9 cellular contexts compared by ENCODE assay signal in genomic region chrX:131802836-131803626, GRCh38.
DNase-seq lines count a peak whose midpoint lies in the region; ATAC-seq and TF ChIP-seq lines count a peak whose summit lies in the region.
"Had no signal": no experiment of that assay in that cellular context is flagged by ENCODE, and none has a peak within 500 bp of the region (broad histone marks: within the 10 kb centered on the region; RNA-seq: fewer than 3 reads in every experiment).

No MANE protein-coding gene starts in this region.

- H3K9me3 ChIP-seq in SK-N-SH (no peaks in the 10 kb centered on the region), trophoblast cell (ENCODE audit: insufficient read depth, low read depth, low read length) (no peaks in the 10 kb centered on the region)
- H3K9me3 ChIP-seq: Caco-2 had no signal

- H4K8ac ChIP-seq in trophoblast cell (ENCODE audit: low read depth, low read length): no peak overlapping the region

- peak; percentile 62 for ATAC-seq in HG02970 (IDR thresholded peaks at IDR 0.05; ENCODE audit: low FRiP score, unreplicated experiment)
- ATAC-seq in GM21528 (IDR thresholded peaks at IDR 0.05; ENCODE audit: low FRiP score, unreplicated experiment): no peak

- H3F3A ChIP-seq in SK-N-SH (replicated peaks; ENCODE audit: insufficient read depth): peaks cover 3% of the 10 kb centered on the region

- peaks cover 16% of the 10 kb centered on the region; the same call in 1 of the 2 replicates for H3K27me3 ChIP-seq in SK-N-SH (ENCODE audit: insufficient read depth)
- no peaks in the 10 kb centered on the region for H3K27me3 ChIP-seq in trophoblast cell (ENCODE audit: insufficient read depth, low read length)

- POLR2A ChIA-PET in SK-N-SH (lab: Yijun Ruan, JAX): no interaction called here

- H3K36me3 ChIP-seq in SK-N-SH (replicated peaks in 1 of 2; ENCODE audit: control insufficient read depth in 1 of 2, insufficient read depth in 2 of 2, low read length in 1 of 2) (no peaks in the 10 kb centered on the region), trophoblast cell (ENCODE audit: control insufficient read depth in 1 of 2, insufficient read depth in 2 of 2, low read length in 2 of 2) (no peaks in the 10 kb centered on the region)

- H2AFZ ChIP-seq in SK-N-SH (ENCODE audit: low read depth) (no peak overlapping the region), trophoblast cell (ENCODE audit: insufficient read depth, low read length, poor library complexity) (no peak overlapping the region)

- peak overlapping the region; percentile 33 to 56; a peak in 3 of 4 replicates for H3K4me3 ChIP-seq in SK-N-SH (ENCODE audit: low read depth in 2 of 2, low read length in 1 of 2)
- H3K4me3 ChIP-seq in trophoblast cell (ENCODE audit: low read depth, low read length): no peak overlapping the region

- CTCF ChIA-PET in SK-N-SH (lab: Yijun Ruan, JAX): interaction anchor here (0.6 to 3.3 kb wide), 15 partner anchors 9 to 68 kb away, joined by 3 to 12 read pairs (median 4); no protein-coding TSS in a partner anchor

- peak overlapping the region; percentile 20 for H4K12ac ChIP-seq in trophoblast cell (ENCODE audit: low read depth, low read length)

- H3K79me2 ChIP-seq in SK-N-SH (ENCODE audit: insufficient read depth) (no peaks in the 10 kb centered on the region), trophoblast cell (ENCODE audit: control insufficient read depth, insufficient read depth, low read length, poor library complexity) (no peaks in the 10 kb centered on the region)

- H3K23ac ChIP-seq in trophoblast cell (ENCODE audit: low read length): no peak overlapping the region

- H2AK5ac ChIP-seq in trophoblast cell (ENCODE audit: low read length): no peak overlapping the region

- no peak overlapping the region for H4K91ac ChIP-seq in trophoblast cell (ENCODE audit: low read depth, low read length)

- no peaks in the 10 kb centered on the region for H4K20me1 ChIP-seq in SK-N-SH (ENCODE audit: insufficient read depth)

- H3K27ac ChIP-seq in SK-N-SH (ENCODE audit: low read depth in 2 of 2, low read length in 1 of 2): no peak overlapping the region
- no peak overlapping the region for H3K27ac ChIP-seq in trophoblast cell (ENCODE audit: low read depth, low read length)

- 40% methylated on average over 15 of the region's 19 CpGs for WGBS in SK-N-SH (ENCODE audit: low lambda C conversion rate)
- no CpG with 5 or more reads among the region's 19 CpGs for WGBS in trophoblast cell (ENCODE audit: extremely low coverage, insufficient coverage, insufficient read length)

- H2BK12ac ChIP-seq in trophoblast cell (ENCODE audit: low read length): no peak overlapping the region

- H3K18ac ChIP-seq in trophoblast cell (ENCODE audit: low read length): no peak overlapping the region

- H3K4me2 ChIP-seq in SK-N-SH: peak overlapping the region; percentile 45
- H3K4me2 ChIP-seq in trophoblast cell (ENCODE audit: low read length): no peak overlapping the region

- no peaks in the 10 kb centered on the region for H3K9me2 ChIP-seq in SK-N-SH

- no peak overlapping the region for H2BK120ac ChIP-seq in trophoblast cell (ENCODE audit: insufficient read depth, low read length, poor library complexity)

- no peak overlapping the region for H3K4ac ChIP-seq in trophoblast cell (ENCODE audit: low read depth, low read length)

- peak; percentile 82 for TF ChIP-seq CTCF in SK-N-SH (IDR thresholded peaks at IDR 0.05)

- H3K14ac ChIP-seq in trophoblast cell (ENCODE audit: low read length): no peak overlapping the region

- no peak overlapping the region for H2BK5ac ChIP-seq in trophoblast cell (ENCODE audit: low read depth, low read length, poor library complexity)

- TF ChIP-seq RAD21 in SK-N-SH (IDR thresholded peaks at IDR 0.05; ENCODE audit: low read length): peak; percentile 40

- DNase-seq in SKM-1 treated with dmso at 0.1 percent for 144 hours (lab: John Stamatoyannopoulos, UW; ENCODE audit: unreplicated experiment) (peak; percentile 1), SKM-1 (lab: John Stamatoyannopoulos, UW; ENCODE audit: unreplicated experiment) (no peak), SK-N-SH (peak; percentile 71), dermis microvascular lymphatic vessel endothelial cell (ENCODE audit: low read depth in 2 of 2) (peak; percentile 2 to 55), trophoblast cell (peak; percentile 67 to 97), NCI-H1694 (lab: John Stamatoyannopoulos, UW) (no peak)

- H3K4me1 ChIP-seq in SK-N-SH (ENCODE audit: control insufficient read depth in 1 of 2, insufficient read depth in 2 of 2, low read depth in 1 of 2, low read length in 1 of 2) (no peaks in the 10 kb centered on the region; a peak in 1 of 4 replicates), trophoblast cell (ENCODE audit: control insufficient read depth in 1 of 2, insufficient read depth in 2 of 2, low read length in 2 of 2) (no peaks in the 10 kb centered on the region)
- H3K4me1 ChIP-seq: Caco-2 had no signal

- no peaks in the 10 kb centered on the region for H3K79me1 ChIP-seq in trophoblast cell (ENCODE audit: low read length)

- H3K9ac ChIP-seq in SK-N-SH (no peak overlapping the region), trophoblast cell (ENCODE audit: low read length) (no peak overlapping the region)

- no peak for TF ChIP-seq EP300 in SK-N-SH (IDR thresholded peaks at IDR 0.05; ENCODE audit: borderline replicate concordance in 1 of 2, low read depth in 1 of 2, low read length in 1 of 2)

TF ChIP-seq in SK-N-SH, 30 proteins besides CTCF, POLR2A, EP300 and RAD21:
- no peak for TF ChIP-seq TAF1 (IDR thresholded peaks at IDR 0.05; ENCODE audit: borderline replicate concordance, low read depth, low read length)
- TF ChIP-seq FOXJ3 (CRISPR knock-in tag; IDR thresholded peaks at IDR 0.05): no peak
- TF ChIP-seq RCOR1 (IDR thresholded peaks at IDR 0.05; ENCODE audit: low read length): no peak
- 0 out of 2 replicates have a peak, but pooled peaks have one; percentile 27 for TF ChIP-seq ZBTB33 (IDR thresholded peaks at IDR 0.05; ENCODE audit: borderline replicate concordance, low read depth)
- TF ChIP-seq NFIC (IDR thresholded peaks at IDR 0.05; ENCODE audit: borderline replicate concordance): peak; percentile 58
- peak; percentile 34 for TF ChIP-seq SMC3 (IDR thresholded peaks at IDR 0.05; ENCODE audit: low read depth, low read length)
- TF ChIP-seq SIN3A (IDR thresholded peaks at IDR 0.05; ENCODE audit: borderline replicate concordance, low read depth, low read length): no peak
- TF ChIP-seq RFX5 (IDR thresholded peaks at IDR 0.05; ENCODE audit: low read length): no peak
- TF ChIP-seq EZH2phosphoT487 (IDR thresholded peaks at IDR 0.05; ENCODE audit: borderline replicate concordance, low read depth): no peak
- no peak for TF ChIP-seq GABPA (IDR thresholded peaks at IDR 0.05; ENCODE audit: low read depth)
- TF ChIP-seq JUND (IDR thresholded peaks at IDR 0.05): no peak
- TF ChIP-seq YY1 (IDR thresholded peaks at IDR 0.05; ENCODE audit: low read depth): peak; percentile 81; the same call in 1 of the 2 replicates
- no peak for TF ChIP-seq POLR2AphosphoS5 (IDR thresholded peaks at IDR 0.05; ENCODE audit: low read depth, low read length)
- no peak for TF ChIP-seq MEF2A (IDR thresholded peaks at IDR 0.05; ENCODE audit: borderline replicate concordance, low read depth)
- TF ChIP-seq TCF12 (IDR thresholded peaks at IDR 0.05): no peak

Comparison
In these comparisons a context has a peak if more than half of its experiments do, and no peak if none do; other contexts are left out.
1. DNase-seq: peak in SKM-1 treated with dmso at 0.1 percent for 144 hours (single experiment), SK-N-SH (single experiment), dermis microvascular lymphatic vessel endothelial cell (2 of 2) and trophoblast cell (2 of 2); none in SKM-1 (single experiment) and NCI-H1694 (single experiment).